10 cellular contexts compared by ENCODE assay signal in genomic region chr2:170815311-170815710, GRCh38. TPM values are rescaled to one million over a fixed set of nuclear protein-coding genes. Genes with fewer than 3 reads are reported as not detected.
A peak's percentile ranks its signal among the peaks of the same experiment; 100 is the strongest.
DNase-seq lines count a peak whose midpoint lies in the region; ATAC-seq and TF ChIP-seq lines count a peak whose summit lies in the region.
"Had no signal": no experiment of that assay in that cellular context is flagged by ENCODE, and none has a peak within 500 bp of the region (broad histone marks: within the 10 kb centered on the region; RNA-seq: fewer than 3 reads in every experiment).

No MANE protein-coding gene starts in this region.

- TF ChIP-seq CTCF in thoracic aorta (IDR thresholded peaks at IDR 0.05), result no peak

- DNase-seq in activated naive CD4-positive, alpha-beta T cell (lab: John Stamatoyannopoulos, UW), result no peak
- no peak for DNase-seq in T-cell
- DNase-seq in thoracic aorta (ENCODE audit: low spot score), result no peak
- DNase-seq: NCI-H1436 treated with DMSO at 0.1 percent for 48 hours had no signal

- CTCF ChIA-PET in T-cell (lab: Charles Lee), result interaction anchor here (0.6 to 2.5 kb wide), 6 partner anchors 330 to 445 kb away, joined by 3 to 7 read pairs (median 4); no protein-coding TSS in a partner anchor

- H3K27me3 ChIP-seq in iPS-15b (ENCODE audit: control insufficient read depth, insufficient read depth, low read length) (peaks cover 70% of the 10 kb centered on the region), thoracic aorta (replicated peaks; ENCODE audit: insufficient read depth) (no peaks in the 10 kb centered on the region)

- peaks cover 6% of the 10 kb centered on the region for H3K4me1 ChIP-seq in iPS-15b (ENCODE audit: control insufficient read depth, insufficient read depth, low read length)
- peaks cover 16 to 43% of the 10 kb centered on the region in 2 donors for H3K4me1 ChIP-seq in thoracic aorta (ENCODE audit: control insufficient read depth in 1 of 2, low read depth in 2 of 2)

- no peak overlapping the region for H3K9ac ChIP-seq in iPS-15b (ENCODE audit: low read depth, low read length)

- H3K4me1 Mint-ChIP-seq in activated naive CD4-positive, alpha-beta T cell treated with anti-CD3 and anti-CD28 coated beads, Interleukin-2, amount 50 U/mL, for 24 hours, result peaks cover 44% of the 10 kb centered on the region
- peaks cover 54 to 64% (median 56%) of the 10 kb centered on the region in 3 donors for H3K4me1 Mint-ChIP-seq in T-cell

- ATAC-seq in T-cell (replicated peaks in 1 of 4), result peak in 2 of 4 experiments; percentile 4 to 5
- ATAC-seq in thoracic aorta (ENCODE audit: insufficient number of reproducible peaks, low FRiP score, low read depth), result no peak
- no peak for ATAC-seq in HG02588 (IDR thresholded peaks at IDR 0.05; ENCODE audit: unreplicated experiment)
- no peak for ATAC-seq in HG02571 (IDR thresholded peaks at IDR 0.05; ENCODE audit: unreplicated experiment)
- ATAC-seq in HG02623 (IDR thresholded peaks at IDR 0.05; ENCODE audit: unreplicated experiment), result no peak

- no peak overlapping the region for H3K27ac ChIP-seq in thoracic aorta
- H3K27ac ChIP-seq: vagina had no signal

- no peaks in the 10 kb centered on the region for H3K9me3 Mint-ChIP-seq in activated naive CD4-positive, alpha-beta T cell treated with anti-CD3 and anti-CD28 coated beads, Interleukin-2, amount 50 U/mL, for 24 hours
- no peaks in the 10 kb centered on the region for H3K9me3 Mint-ChIP-seq in T-cell

- POLR2A ChIA-PET in T-cell (lab: Charles Lee), result no interaction called here

- H3K4me3 ChIP-seq in iPS-15b (ENCODE audit: low read depth, low read length), result peak overlapping the region; percentile 44
- peak overlapping the region; percentile 73 for H3K4me3 ChIP-seq in thoracic aorta

- no peaks in the 10 kb centered on the region for H3K36me3 Mint-ChIP-seq in activated naive CD4-positive, alpha-beta T cell treated with anti-CD3 and anti-CD28 coated beads, Interleukin-2, amount 50 U/mL, for 24 hours
- no peaks in the 10 kb centered on the region for H3K36me3 Mint-ChIP-seq in T-cell

- no peaks in the 10 kb centered on the region for H3K9me3 ChIP-seq in iPS-15b (ENCODE audit: control insufficient read depth, insufficient read depth, low read length)
- H3K9me3 ChIP-seq in thoracic aorta, result no peaks in the 10 kb centered on the region
- H3K9me3 ChIP-seq: vagina had no signal

- peaks cover 57% of the 10 kb centered on the region for H3K27me3 Mint-ChIP-seq in activated naive CD4-positive, alpha-beta T cell treated with anti-CD3 and anti-CD28 coated beads, Interleukin-2, amount 50 U/mL, for 24 hours
- H3K27me3 Mint-ChIP-seq in T-cell, result peaks cover 57 to 81% of the 10 kb centered on the region in 2 donors

- peak overlapping the region; percentile 74 for H3K27ac Mint-ChIP-seq in activated naive CD4-positive, alpha-beta T cell treated with anti-CD3 and anti-CD28 coated beads, Interleukin-2, amount 50 U/mL, for 24 hours
- H3K27ac Mint-ChIP-seq in T-cell, result peak overlapping the region in 1 of 2 donors; percentile 63

- no peaks in the 10 kb centered on the region for H3K36me3 ChIP-seq in iPS-15b (ENCODE audit: control insufficient read depth, insufficient read depth, low read length)
- H3K36me3 ChIP-seq in thoracic aorta, result no peaks in the 10 kb centered on the region
- H3K36me3 ChIP-seq: vagina had no signal

- peak overlapping the region; percentile 84 for H3K4me3 Mint-ChIP-seq in activated naive CD4-positive, alpha-beta T cell treated with anti-CD3 and anti-CD28 coated beads, Interleukin-2, amount 50 U/mL, for 24 hours
- H3K4me3 Mint-ChIP-seq in T-cell, result peak overlapping the region; percentile 61 to 87 (median 66)

RNA-seq across cellular contexts. Expression of gene GAD1, which starts 1.4 kb away (rescaled TPM):
- total RNA-seq in T-cell (under 1 TPM in 1 of 5 donors, not detected in 4; 0.09 TPM), thoracic aorta (1 to 10 TPM in 1 of 2 donors, under 1 TPM in 1; 0.41 to 5.5 TPM)
- total RNA-seq: vagina had no signal

RNA-seq across cellular contexts. Expression of gene ERICH2, which starts 45.1 kb away (rescaled TPM):
- total RNA-seq in T-cell (not detected), thoracic aorta (not detected)
- total RNA-seq: vagina had no signal
